In the genomic region with DNA sequence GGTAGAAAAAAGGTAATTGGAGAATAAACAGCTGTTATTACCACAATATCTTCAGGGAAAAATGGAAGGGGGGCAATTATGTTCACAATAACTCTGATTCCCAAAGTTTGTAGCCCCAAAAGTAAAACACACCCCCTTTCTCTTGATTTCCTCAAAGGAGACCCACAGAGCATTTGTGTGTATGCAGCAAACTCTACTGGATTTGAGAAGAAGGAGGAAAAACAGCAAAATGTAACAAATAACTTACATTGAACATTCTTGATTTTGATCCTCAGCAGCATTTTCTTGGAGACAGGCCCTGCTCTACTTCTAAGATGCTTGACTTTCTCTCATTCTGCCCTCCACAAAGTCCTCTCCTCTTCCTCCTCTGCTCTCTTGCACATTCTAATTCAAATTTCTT, we compare ENCODE assay signal across 30 cellular contexts.
"Had no signal": no experiment of that assay in that cellular context is flagged by ENCODE, and none has a peak within 500 bp of the region (broad histone marks: within the 10 kb centered on the region; RNA-seq: fewer than 3 reads in every experiment).

No MANE protein-coding gene starts in this region.

- H3K36me3 ChIP-seq: ascending aorta, breast epithelium, cardiac muscle cell, colonic mucosa, esophagus squamous epithelium, gastroesophageal sphincter had no signal

- H3K4me3 ChIP-seq: ascending aorta, breast epithelium, cardiac muscle cell, colonic mucosa, esophagus squamous epithelium, gastroesophageal sphincter had no signal

- H3K4me1 ChIP-seq: ascending aorta, breast epithelium, colonic mucosa, esophagus squamous epithelium, gastroesophageal sphincter had no signal

- ATAC-seq: activated naive CD4-positive, alpha-beta T cell treated with anti-CD3 and anti-CD28 coated beads, Interleukin-2, amount 50 U/mL, for 72 hours; activated T-cell treated with anti-CD3 and anti-CD28 coated beads, Interleukin-2, amount 50 U/mL, for 72 hours; gastroesophageal sphincter; WTC11 had no signal

- H3K27ac ChIP-seq: ascending aorta, breast epithelium, cardiac muscle cell, colonic mucosa, epithelial cell of prostate, esophagus squamous epithelium, gastroesophageal sphincter, VCaP had no signal

- H3K9me3 ChIP-seq: ascending aorta, breast epithelium, colonic mucosa, esophagus squamous epithelium, gastroesophageal sphincter had no signal

- DNase-seq: activated CD4-positive, alpha-beta memory T cell treated with anti-CD3 and anti-CD28 coated beads, Interleukin-2, amount 10 ng/mL, durations not matched to agents 7 days and 5 days; activated CD4-positive, alpha-beta T cell treated with anti-CD3 and anti-CD28 coated beads for 1 hour; activated CD4-positive, alpha-beta T cell treated with anti-CD3 and anti-CD28 coated beads for 4 hours; activated CD4-positive, alpha-beta T cell treated with anti-CD3 and anti-CD28 coated beads, Interleukin-2, amount 10 ng/mL, durations not matched to agents 7 days and 5 days; activated CD4-positive, alpha-beta T cell treated with anti-CD3 and anti-CD28 coated beads, Interleukin-2, amount 50 U/mL, for 4 hours; activated CD8-positive, alpha-beta memory T cell treated with anti-CD3 and anti-CD28 coated beads, Interleukin-2, amount 50 U/mL, for 48 hours; activated gamma-delta T cell; activated naive CD4-positive, alpha-beta T cell; activated naive CD4-positive, alpha-beta T cell treated with anti-CD3 and anti-CD28 coated beads, Interleukin-2, amount 10 ng/mL, durations not matched to agents 7 days and 5 days; activated naive CD8-positive, alpha-beta T cell treated with anti-CD3 and anti-CD28 coated beads, Interleukin-2, amount 10 ng/mL, durations not matched to agents 7 days and 5 days; activated T-cell treated with anti-CD3 and anti-CD28 coated beads for 4 hours; activated T-cell treated with anti-CD3 and anti-CD28 coated beads, Interleukin-2, amount 50 U/mL, for 24 hours; activated T-cell treated with anti-CD3 and anti-CD28 coated beads, Interleukin-2, amount 50 U/mL, for 72 hours; central memory CD4-positive, alpha-beta T cell; cerebellar nuclear complex; colonic mucosa; effector CD8-positive, alpha-beta T cell; esophagus squamous epithelium; foreskin melanocyte; T-helper 2 cell had no signal

- H3K27me3 ChIP-seq: ascending aorta, breast epithelium, cardiac muscle cell, colonic mucosa, esophagus squamous epithelium, gastroesophageal sphincter had no signal

- FAIRE-seq: endometrium, endothelial cell of umbilical vein had no signal
